ENCODE assay signal across 1 cellular context in the genomic region with DNA sequence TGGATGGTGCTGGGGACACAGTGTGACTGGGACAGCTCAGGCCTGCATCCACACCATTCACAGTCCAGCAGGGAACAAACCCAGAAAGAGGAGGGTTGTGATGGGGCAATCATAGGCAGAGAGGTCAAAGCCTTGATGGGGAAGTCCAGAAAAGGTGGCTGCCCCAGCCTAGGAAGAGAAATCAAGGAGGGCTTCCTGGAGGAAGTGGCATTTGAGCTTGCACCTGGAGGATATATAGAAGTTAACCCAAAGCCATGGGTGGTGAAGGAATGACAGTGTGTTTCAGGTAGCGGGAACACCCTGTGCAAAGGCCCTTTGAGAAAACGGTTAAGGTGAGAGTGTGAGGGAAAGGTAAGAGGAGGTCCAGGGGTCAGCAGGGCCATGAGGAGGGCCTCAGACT.
A peak's percentile ranks its signal among the peaks of the same experiment; 100 is the strongest.
TF ChIP-seq lines count a peak whose summit lies in the region.

No MANE protein-coding gene starts in this region.

TF ChIP-seq in K562, 482 proteins besides CTCF, POLR2A, EP300 and RAD21 (continues in another document):
- TF ChIP-seq KDM2B (CRISPR knock-in tag; IDR thresholded peaks at IDR 0.05) = no peak
- TF ChIP-seq ZBTB17 (CRISPR knock-in tag; IDR thresholded peaks at IDR 0.05) = no peak
- TF ChIP-seq CBFA2T3 (IDR thresholded peaks at IDR 0.05) = no peak
- TF ChIP-seq MCM2 (IDR thresholded peaks at IDR 0.05; ENCODE audit: low read depth) = no peak
- TF ChIP-seq, protein P1, sequence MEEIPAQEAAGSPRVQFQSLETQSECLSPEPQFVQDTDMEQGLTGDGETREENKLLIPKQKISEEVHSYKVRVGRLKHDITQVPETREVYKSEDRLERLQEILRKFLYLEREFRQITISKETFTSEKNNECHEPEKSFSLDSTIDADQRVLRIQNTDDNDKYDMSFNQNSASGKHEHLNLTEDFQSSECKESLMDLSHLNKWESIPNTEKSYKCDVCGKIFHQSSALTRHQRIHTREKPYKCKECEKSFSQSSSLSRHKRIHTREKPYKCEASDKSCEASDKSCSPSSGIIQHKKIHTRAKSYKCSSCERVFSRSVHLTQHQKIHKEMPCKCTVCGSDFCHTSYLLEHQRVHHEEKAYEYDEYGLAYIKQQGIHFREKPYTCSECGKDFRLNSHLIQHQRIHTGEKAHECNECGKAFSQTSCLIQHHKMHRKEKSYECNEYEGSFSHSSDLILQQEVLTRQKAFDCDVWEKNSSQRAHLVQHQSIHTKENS (CRISPR knock-in tag; IDR thresholded peaks at IDR 0.05) = no peak
- no peak for TF ChIP-seq ZNF695 (CRISPR knock-in tag; IDR thresholded peaks at IDR 0.05)
- no peak for TF ChIP-seq RBM17 (IDR thresholded peaks at IDR 0.05; ENCODE audit: borderline replicate concordance, low read depth, low read length)
- TF ChIP-seq MED1 (CRISPR knock-in tag; IDR thresholded peaks at IDR 0.05; ENCODE audit: borderline replicate concordance) = no peak
- TF ChIP-seq KDM1A (IDR thresholded peaks at IDR 0.05) = peak; percentile 88 to 93
- peak; percentile 99 for TF ChIP-seq SMARCA5 (IDR thresholded peaks at IDR 0.05)
- TF ChIP-seq ZNF324 (CRISPR knock-in tag; IDR thresholded peaks at IDR 0.05) = no peak
- TF ChIP-seq HDGF (IDR thresholded peaks at IDR 0.05) = peak; percentile 54; the same call in 1 of the 2 replicates
- TF ChIP-seq, protein P2, sequence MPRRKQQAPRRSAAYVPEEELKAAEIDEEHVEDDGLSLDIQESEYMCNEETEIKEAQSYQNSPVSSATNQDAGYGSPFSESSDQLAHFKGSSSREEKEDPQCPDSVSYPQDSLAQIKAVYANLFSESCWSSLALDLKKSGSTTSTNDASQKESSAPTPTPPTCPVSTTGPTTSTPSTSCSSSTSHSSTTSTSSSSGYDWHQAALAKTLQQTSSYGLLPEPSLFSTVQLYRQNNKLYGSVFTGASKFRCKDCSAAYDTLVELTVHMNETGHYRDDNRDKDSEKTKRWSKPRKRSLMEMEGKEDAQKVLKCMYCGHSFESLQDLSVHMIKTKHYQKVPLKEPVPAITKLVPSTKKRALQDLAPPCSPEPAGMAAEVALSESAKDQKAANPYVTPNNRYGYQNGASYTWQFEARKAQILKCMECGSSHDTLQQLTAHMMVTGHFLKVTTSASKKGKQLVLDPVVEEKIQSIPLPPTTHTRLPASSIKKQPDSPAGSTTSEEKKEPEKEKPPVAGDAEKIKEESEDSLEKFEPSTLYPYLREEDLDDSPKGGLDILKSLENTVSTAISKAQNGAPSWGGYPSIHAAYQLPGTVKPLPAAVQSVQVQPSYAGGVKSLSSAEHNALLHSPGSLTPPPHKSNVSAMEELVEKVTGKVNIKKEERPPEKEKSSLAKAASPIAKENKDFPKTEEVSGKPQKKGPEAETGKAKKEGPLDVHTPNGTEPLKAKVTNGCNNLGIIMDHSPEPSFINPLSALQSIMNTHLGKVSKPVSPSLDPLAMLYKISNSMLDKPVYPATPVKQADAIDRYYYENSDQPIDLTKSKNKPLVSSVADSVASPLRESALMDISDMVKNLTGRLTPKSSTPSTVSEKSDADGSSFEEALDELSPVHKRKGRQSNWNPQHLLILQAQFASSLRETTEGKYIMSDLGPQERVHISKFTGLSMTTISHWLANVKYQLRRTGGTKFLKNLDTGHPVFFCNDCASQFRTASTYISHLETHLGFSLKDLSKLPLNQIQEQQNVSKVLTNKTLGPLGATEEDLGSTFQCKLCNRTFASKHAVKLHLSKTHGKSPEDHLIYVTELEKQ (CRISPR knock-in tag; IDR thresholded peaks at IDR 0.05) = no peak
- TF ChIP-seq, protein P3, sequence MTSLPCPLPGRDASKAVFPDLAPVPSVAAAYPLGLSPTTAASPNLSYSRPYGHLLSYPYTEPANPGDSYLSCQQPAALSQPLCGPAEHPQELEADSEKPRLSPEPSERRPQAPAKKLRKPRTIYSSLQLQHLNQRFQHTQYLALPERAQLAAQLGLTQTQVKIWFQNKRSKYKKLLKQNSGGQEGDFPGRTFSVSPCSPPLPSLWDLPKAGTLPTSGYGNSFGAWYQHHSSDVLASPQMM (CRISPR knock-in tag; IDR thresholded peaks at IDR 0.05) = no peak
- no peak for TF ChIP-seq PHB2 (IDR thresholded peaks at IDR 0.05; ENCODE audit: low read depth)
- TF ChIP-seq, protein P4, sequence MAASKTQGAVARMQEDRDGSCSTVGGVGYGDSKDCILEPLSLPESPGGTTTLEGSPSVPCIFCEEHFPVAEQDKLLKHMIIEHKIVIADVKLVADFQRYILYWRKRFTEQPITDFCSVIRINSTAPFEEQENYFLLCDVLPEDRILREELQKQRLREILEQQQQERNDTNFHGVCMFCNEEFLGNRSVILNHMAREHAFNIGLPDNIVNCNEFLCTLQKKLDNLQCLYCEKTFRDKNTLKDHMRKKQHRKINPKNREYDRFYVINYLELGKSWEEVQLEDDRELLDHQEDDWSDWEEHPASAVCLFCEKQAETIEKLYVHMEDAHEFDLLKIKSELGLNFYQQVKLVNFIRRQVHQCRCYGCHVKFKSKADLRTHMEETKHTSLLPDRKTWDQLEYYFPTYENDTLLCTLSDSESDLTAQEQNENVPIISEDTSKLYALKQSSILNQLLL (CRISPR knock-in tag; IDR thresholded peaks at IDR 0.05; ENCODE audit: borderline replicate concordance) = no peak
- TF ChIP-seq SLC30A9 (CRISPR knock-in tag; IDR thresholded peaks at IDR 0.05) = no peak
- no peak for TF ChIP-seq PHTF2 (CRISPR knock-in tag; IDR thresholded peaks at IDR 0.05)
- no peak for TF ChIP-seq TBP (optimal IDR thresholded peaks at IDR 0.05; ENCODE audit: low read depth, low read length)
- TF ChIP-seq TCFL5 (CRISPR knock-in tag; conservative IDR thresholded peaks at IDR 0.05) = no peak
- TF ChIP-seq TAF7 (tag; IDR thresholded peaks at IDR 0.05) = no peak
- TF ChIP-seq, protein P5, sequence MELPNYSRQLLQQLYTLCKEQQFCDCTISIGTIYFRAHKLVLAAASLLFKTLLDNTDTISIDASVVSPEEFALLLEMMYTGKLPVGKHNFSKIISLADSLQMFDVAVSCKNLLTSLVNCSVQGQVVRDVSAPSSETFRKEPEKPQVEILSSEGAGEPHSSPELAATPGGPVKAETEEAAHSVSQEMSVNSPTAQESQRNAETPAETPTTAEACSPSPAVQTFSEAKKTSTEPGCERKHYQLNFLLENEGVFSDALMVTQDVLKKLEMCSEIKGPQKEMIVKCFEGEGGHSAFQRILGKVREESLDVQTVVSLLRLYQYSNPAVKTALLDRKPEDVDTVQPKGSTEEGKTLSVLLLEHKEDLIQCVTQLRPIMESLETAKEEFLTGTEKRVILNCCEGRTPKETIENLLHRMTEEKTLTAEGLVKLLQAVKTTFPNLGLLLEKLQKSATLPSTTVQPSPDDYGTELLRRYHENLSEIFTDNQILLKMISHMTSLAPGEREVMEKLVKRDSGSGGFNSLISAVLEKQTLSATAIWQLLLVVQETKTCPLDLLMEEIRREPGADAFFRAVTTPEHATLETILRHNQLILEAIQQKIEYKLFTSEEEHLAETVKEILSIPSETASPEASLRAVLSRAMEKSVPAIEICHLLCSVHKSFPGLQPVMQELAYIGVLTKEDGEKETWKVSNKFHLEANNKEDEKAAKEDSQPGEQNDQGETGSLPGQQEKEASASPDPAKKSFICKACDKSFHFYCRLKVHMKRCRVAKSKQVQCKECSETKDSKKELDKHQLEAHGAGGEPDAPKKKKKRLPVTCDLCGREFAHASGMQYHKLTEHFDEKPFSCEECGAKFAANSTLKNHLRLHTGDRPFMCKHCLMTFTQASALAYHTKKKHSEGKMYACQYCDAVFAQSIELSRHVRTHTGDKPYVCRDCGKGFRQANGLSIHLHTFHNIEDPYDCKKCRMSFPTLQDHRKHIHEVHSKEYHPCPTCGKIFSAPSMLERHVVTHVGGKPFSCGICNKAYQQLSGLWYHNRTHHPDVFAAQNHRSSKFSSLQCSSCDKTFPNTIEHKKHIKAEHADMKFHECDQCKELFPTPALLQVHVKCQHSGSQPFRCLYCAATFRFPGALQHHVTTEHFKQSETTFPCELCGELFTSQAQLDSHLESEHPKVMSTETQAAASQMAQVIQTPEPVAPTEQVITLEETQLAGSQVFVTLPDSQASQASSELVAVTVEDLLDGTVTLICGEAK (IDR thresholded peaks at IDR 0.05) = no peak
- TF ChIP-seq, protein P5 (CRISPR knock-in tag; IDR thresholded peaks at IDR 0.05) = no peak
- TF ChIP-seq, protein P6, sequence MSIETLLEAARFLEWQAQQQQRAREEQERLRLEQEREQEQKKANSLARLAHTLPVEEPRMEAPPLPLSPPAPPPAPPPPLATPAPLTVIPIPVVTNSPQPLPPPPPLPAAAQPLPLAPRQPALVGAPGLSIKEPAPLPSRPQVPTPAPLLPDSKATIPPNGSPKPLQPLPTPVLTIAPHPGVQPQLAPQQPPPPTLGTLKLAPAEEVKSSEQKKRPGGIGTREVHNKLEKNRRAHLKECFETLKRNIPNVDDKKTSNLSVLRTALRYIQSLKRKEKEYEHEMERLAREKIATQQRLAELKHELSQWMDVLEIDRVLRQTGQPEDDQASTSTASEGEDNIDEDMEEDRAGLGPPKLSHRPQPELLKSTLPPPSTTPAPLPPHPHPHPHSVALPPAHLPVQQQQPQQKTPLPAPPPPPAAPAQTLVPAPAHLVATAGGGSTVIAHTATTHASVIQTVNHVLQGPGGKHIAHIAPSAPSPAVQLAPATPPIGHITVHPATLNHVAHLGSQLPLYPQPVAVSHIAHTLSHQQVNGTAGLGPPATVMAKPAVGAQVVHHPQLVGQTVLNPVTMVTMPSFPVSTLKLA (conservative IDR thresholded peaks at IDR 0.05) = no peak
- no peak for TF ChIP-seq ZNF77 (CRISPR knock-in tag; IDR thresholded peaks at IDR 0.05)
- TF ChIP-seq, protein P7, sequence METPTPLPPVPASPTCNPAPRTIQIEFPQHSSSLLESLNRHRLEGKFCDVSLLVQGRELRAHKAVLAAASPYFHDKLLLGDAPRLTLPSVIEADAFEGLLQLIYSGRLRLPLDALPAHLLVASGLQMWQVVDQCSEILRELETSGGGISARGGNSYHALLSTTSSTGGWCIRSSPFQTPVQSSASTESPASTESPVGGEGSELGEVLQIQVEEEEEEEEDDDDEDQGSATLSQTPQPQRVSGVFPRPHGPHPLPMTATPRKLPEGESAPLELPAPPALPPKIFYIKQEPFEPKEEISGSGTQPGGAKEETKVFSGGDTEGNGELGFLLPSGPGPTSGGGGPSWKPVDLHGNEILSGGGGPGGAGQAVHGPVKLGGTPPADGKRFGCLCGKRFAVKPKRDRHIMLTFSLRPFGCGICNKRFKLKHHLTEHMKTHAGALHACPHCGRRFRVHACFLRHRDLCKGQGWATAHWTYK (CRISPR knock-in tag; IDR thresholded peaks at IDR 0.05) = no peak
- TF ChIP-seq, protein P8, sequence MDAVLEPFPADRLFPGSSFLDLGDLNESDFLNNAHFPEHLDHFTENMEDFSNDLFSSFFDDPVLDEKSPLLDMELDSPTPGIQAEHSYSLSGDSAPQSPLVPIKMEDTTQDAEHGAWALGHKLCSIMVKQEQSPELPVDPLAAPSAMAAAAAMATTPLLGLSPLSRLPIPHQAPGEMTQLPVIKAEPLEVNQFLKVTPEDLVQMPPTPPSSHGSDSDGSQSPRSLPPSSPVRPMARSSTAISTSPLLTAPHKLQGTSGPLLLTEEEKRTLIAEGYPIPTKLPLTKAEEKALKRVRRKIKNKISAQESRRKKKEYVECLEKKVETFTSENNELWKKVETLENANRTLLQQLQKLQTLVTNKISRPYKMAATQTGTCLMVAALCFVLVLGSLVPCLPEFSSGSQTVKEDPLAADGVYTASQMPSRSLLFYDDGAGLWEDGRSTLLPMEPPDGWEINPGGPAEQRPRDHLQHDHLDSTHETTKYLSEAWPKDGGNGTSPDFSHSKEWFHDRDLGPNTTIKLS (IDR thresholded peaks at IDR 0.05; ENCODE audit: borderline replicate concordance, low read depth) = no peak
- no peak for TF ChIP-seq TAF1 (IDR thresholded peaks at IDR 0.05; ENCODE audit: control insufficient read depth, extremely low read depth, insufficient read depth, low read length, severe bottlenecking)
- no peak for TF ChIP-seq PTTG1 (tag; IDR thresholded peaks at IDR 0.05; ENCODE audit: low read depth)
- no peak for TF ChIP-seq ARHGAP35 (IDR thresholded peaks at IDR 0.05; ENCODE audit: partially characterized antibody)
- no peak for TF ChIP-seq MAFF (IDR thresholded peaks at IDR 0.05; ENCODE audit: low read length)
- no peak for TF ChIP-seq ZNF143 (CRISPR knock-in tag; IDR thresholded peaks at IDR 0.05)
- no peak for TF ChIP-seq PURB (CRISPR knock-in tag; IDR thresholded peaks at IDR 0.05; ENCODE audit: low read depth)
- no peak for TF ChIP-seq HOXB6 (CRISPR knock-in tag; IDR thresholded peaks at IDR 0.05; ENCODE audit: borderline replicate concordance)
- no peak for TF ChIP-seq EZH2 (IDR thresholded peaks at IDR 0.05; ENCODE audit: borderline replicate concordance, low read depth, low read length)
- no peak for TF ChIP-seq HMG20A (CRISPR knock-in tag; conservative IDR thresholded peaks at IDR 0.05)
- no peak for TF ChIP-seq ZNF766 (CRISPR knock-in tag; conservative IDR thresholded peaks at IDR 0.05)
- TF ChIP-seq U2AF1 (optimal IDR thresholded peaks at IDR 0.05; ENCODE audit: low read depth, low read length) = no peak
- no peak for TF ChIP-seq SMAD1 (IDR thresholded peaks at IDR 0.05; ENCODE audit: low read depth, low read length, partially characterized antibody)
- TF ChIP-seq TBL1XR1 (IDR thresholded peaks at IDR 0.05; ENCODE audit: low read length in 2 of 2) = no peak
- no peak for TF ChIP-seq TOE1 (IDR thresholded peaks at IDR 0.05; ENCODE audit: borderline replicate concordance)
- 0 out of 2 replicates have a peak, but pooled peaks have one; percentile 29 for TF ChIP-seq TOE1 (CRISPR knock-in tag; IDR thresholded peaks at IDR 0.05; ENCODE audit: borderline replicate concordance, low read depth)
- no peak for TF ChIP-seq FOXP1 (CRISPR knock-in tag; IDR thresholded peaks at IDR 0.05)
- TF ChIP-seq ZFP1 (CRISPR knock-in tag; IDR thresholded peaks at IDR 0.05) = no peak
- TF ChIP-seq CC2D1A (IDR thresholded peaks at IDR 0.05) = peak; percentile 48; the same call in 1 of the 2 replicates
